In the genomic region with DNA sequence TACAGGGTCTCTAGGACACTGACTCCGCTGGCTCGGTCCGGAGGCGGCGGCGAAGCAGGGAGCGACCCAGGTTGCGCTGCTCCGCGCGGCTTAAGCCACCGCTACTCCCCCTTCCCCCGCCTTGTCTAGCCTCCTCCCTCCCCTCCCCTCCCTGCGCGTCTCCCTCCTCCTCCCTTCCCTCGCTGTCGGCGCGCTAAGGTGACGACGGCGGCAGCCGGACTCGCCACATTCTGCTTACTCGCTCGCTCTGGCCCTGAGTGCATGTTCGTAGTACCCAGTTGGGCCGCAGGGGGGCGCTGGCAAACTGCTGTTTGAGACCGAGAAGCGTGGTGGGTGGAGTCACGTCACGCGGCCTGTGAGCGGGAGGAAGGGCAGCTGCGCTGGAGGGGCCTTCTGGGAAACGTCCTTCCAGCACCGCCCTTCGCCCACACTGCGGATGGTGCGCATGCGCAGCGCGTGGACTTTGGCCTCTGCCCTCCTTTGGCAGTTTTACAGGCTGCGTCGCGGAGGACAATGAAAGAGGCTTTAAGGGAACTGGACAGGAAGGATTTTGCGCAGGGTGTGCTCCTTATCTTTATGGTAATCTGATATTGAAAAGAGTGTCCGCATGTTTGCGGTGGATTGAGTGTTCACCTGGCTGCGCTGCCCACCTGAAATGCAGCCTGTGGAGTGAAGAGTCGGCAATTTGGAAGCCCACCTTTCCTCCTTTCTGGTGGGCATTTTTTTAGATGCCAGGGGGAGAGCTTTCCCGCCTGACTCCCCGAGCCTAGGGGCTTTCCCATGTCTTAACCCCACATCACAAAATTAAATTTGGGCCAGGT, we compare ENCODE assay signal across 8 cellular contexts. TPM values are rescaled to one million over a fixed set of nuclear protein-coding genes. Genes with fewer than 3 reads are reported as not detected.
DNase-seq lines count a peak whose midpoint lies in the region; ATAC-seq and TF ChIP-seq lines count a peak whose summit lies in the region.

A gene with protein sequence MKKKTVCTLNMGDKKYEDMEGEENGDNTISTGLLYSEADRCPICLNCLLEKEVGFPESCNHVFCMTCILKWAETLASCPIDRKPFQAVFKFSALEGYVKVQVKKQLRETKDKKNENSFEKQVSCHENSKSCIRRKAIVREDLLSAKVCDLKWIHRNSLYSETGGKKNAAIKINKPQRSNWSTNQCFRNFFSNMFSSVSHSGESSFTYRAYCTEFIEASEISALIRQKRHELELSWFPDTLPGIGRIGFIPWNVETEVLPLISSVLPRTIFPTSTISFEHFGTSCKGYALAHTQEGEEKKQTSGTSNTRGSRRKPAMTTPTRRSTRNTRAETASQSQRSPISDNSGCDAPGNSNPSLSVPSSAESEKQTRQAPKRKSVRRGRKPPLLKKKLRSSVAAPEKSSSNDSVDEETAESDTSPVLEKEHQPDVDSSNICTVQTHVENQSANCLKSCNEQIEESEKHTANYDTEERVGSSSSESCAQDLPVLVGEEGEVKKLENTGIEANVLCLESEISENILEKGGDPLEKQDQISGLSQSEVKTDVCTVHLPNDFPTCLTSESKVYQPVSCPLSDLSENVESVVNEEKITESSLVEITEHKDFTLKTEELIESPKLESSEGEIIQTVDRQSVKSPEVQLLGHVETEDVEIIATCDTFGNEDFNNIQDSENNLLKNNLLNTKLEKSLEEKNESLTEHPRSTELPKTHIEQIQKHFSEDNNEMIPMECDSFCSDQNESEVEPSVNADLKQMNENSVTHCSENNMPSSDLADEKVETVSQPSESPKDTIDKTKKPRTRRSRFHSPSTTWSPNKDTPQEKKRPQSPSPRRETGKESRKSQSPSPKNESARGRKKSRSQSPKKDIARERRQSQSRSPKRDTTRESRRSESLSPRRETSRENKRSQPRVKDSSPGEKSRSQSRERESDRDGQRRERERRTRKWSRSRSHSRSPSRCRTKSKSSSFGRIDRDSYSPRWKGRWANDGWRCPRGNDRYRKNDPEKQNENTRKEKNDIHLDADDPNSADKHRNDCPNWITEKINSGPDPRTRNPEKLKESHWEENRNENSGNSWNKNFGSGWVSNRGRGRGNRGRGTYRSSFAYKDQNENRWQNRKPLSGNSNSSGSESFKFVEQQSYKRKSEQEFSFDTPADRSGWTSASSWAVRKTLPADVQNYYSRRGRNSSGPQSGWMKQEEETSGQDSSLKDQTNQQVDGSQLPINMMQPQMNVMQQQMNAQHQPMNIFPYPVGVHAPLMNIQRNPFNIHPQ (N-terminal part only) (minus strand): TSS at position 107 of the 821 bp plus-strand sequence. CDS start 26,407 bp downstream, outside the sequence.

- ATAC-seq in HG02623 (IDR thresholded peaks at IDR 0.05; ENCODE audit: unreplicated experiment) = peak; percentile 57
- peak; percentile 84 to 87 for ATAC-seq in activated naive CD4-positive, alpha-beta T cell treated with anti-CD3 and anti-CD28 coated beads, Interleukin-2, amount 50 U/mL, for 72 hours

- peaks cover 30 to 34% of the 10 kb centered on the region in 2 donors for H3K36me3 Mint-ChIP-seq in activated naive CD4-positive, alpha-beta T cell treated with anti-CD3 and anti-CD28 coated beads, Interleukin-2, amount 50 U/mL, for 72 hours

- H3K27ac Mint-ChIP-seq in activated naive CD4-positive, alpha-beta T cell treated with anti-CD3 and anti-CD28 coated beads, Interleukin-2, amount 50 U/mL, for 72 hours = peak within 1 kb of the TSS; percentile 92 to 100

- DNase-seq in GM12864 (ENCODE audit: low read depth) (peak; percentile 100), NCI-H1092 treated with DMSO at 0.1 percent for 48 hours (lab: John Stamatoyannopoulos, UW) (peak; percentile 100), SKM-1 (lab: John Stamatoyannopoulos, UW; ENCODE audit: unreplicated experiment) (peak; percentile 77), glomerular endothelial cell (ENCODE audit: extremely low read depth, low read depth, low spot score) (peak; percentile 96), occipital lobe (lab: John Stamatoyannopoulos, UW) (peak; percentile 100)
- peak; percentile 100 for DNase-seq in activated naive CD4-positive, alpha-beta T cell treated with anti-CD3 and anti-CD28 coated beads, Interleukin-2, amount 50 U/mL, for 72 hours (ENCODE audit: low spot score in 2 of 2)

- peak; percentile 88 for TF ChIP-seq CTCF in GM12864 (IDR thresholded peaks at IDR 0.05; ENCODE audit: low read depth, low read length, missing control alignments)

- peak within 1 kb of the TSS; percentile 97 for H3K27ac ChIP-seq in temporal lobe (ENCODE audit: low read depth, low read length)

- peaks cover 0 to 12% of the 10 kb centered on the region in 2 donors for H3K9me3 Mint-ChIP-seq in activated naive CD4-positive, alpha-beta T cell treated with anti-CD3 and anti-CD28 coated beads, Interleukin-2, amount 50 U/mL, for 72 hours

- H3K4me3 ChIP-seq in GM12864 (ENCODE audit: low read depth, low read length) = peak within 1 kb of the TSS; percentile 77

RNA-seq across cellular contexts. Expression of the gene that starts here (rescaled TPM):
- total RNA-seq in activated naive CD4-positive, alpha-beta T cell treated with anti-CD3 and anti-CD28 coated beads, Interleukin-2, amount 50 U/mL, for 72 hours = 100 to 1,000 TPM; 121 to 123 TPM
- total RNA-seq in glomerular endothelial cell (78.1 and 95.6 TPM in 2 replicates), occipital lobe (61.3 TPM), temporal lobe (49.9 TPM)

Comparison
In these comparisons a context has a peak if more than half of its experiments do, and no peak if none do; other contexts are left out.
1. Peak in every context shown above with its lines: DNase-seq, ATAC-seq, H3K4me3 ChIP-seq and H3K27ac ChIP-seq.